8 cellular contexts compared by ENCODE assay signal in genomic region chr4:3949916-3950315, GRCh38.
DNase-seq lines count a peak whose midpoint lies in the region; ATAC-seq and TF ChIP-seq lines count a peak whose summit lies in the region.
"Not testable (repeated sequence)": the region's sequence is repeated elsewhere in the genome, so short reads cannot be mapped to it uniquely, and the experiment has no call there.

No MANE protein-coding gene starts in this region.

- peaks cover 13% of the 10 kb centered on the region for H3K4me1 Mint-ChIP-seq in activated CD8-positive, alpha-beta T cell treated with anti-CD3 and anti-CD28 coated beads, Interleukin-2, amount 10 ng/mL, durations not matched to agents 7 days and 5 days (ENCODE audit: low read depth)
- not testable (repeated sequence) for H3K4me1 Mint-ChIP-seq in nephron progenitor cell

- H3K27me3 Mint-ChIP-seq in activated CD8-positive, alpha-beta T cell treated with anti-CD3 and anti-CD28 coated beads, Interleukin-2, amount 10 ng/mL, durations not matched to agents 7 days and 5 days (ENCODE audit: low read depth); nephron progenitor cell (ENCODE audit: low read depth, poor library complexity): not testable (repeated sequence)

- H3K79me2 ChIP-seq in PC-9 (ENCODE audit: low read depth), result not testable (repeated sequence)

- not testable (repeated sequence) for H3K4me2 ChIP-seq in PC-9

- POLR2A ChIA-PET in PC-9 (lab: Charles Lee; ENCODE audit: unreplicated experiment); activated CD8-positive, alpha-beta T cell treated with anti-CD3 and anti-CD28 coated beads, Interleukin-2, amount 10 ng/mL, durations not matched to agents 7 days and 5 days (lab: Charles Lee): not testable (repeated sequence)

- H2AFZ ChIP-seq in PC-9, result not testable (repeated sequence)

- peaks cover 26% of the 10 kb centered on the region for H3K4me1 ChIP-seq in PC-9 (replicated peaks; ENCODE audit: insufficient read depth)
- H3K4me1 ChIP-seq in upper lobe of right lung, result not testable (repeated sequence)

- not testable (repeated sequence) for ATAC-seq in activated CD8-positive, alpha-beta T cell treated with anti-CD3 and anti-CD28 coated beads, Interleukin-2, amount 10 ng/mL, durations not matched to agents 7 days and 5 days; left ventricle myocardium superior; upper lobe of right lung

- not testable (repeated sequence) for H3K27ac ChIP-seq in PC-9, dorsolateral prefrontal cortex, upper lobe of right lung

- not testable (repeated sequence) for H3K4me3 Mint-ChIP-seq in activated CD8-positive, alpha-beta T cell treated with anti-CD3 and anti-CD28 coated beads, Interleukin-2, amount 10 ng/mL, durations not matched to agents 7 days and 5 days; nephron progenitor cell

- H3K27me3 ChIP-seq in PC-9 (ENCODE audit: insufficient read depth, low read depth); dorsolateral prefrontal cortex; upper lobe of right lung: not testable (repeated sequence)

- H3K9me2 ChIP-seq in PC-9 (ENCODE audit: insufficient read depth), result not testable (repeated sequence)

- CTCF ChIA-PET in PC-9 (lab: Charles Lee); activated CD8-positive, alpha-beta T cell treated with anti-CD3 and anti-CD28 coated beads, Interleukin-2, amount 10 ng/mL, durations not matched to agents 7 days and 5 days (lab: Charles Lee): not testable (repeated sequence)

- not testable (repeated sequence) for H3K9me3 Mint-ChIP-seq in activated CD8-positive, alpha-beta T cell treated with anti-CD3 and anti-CD28 coated beads, Interleukin-2, amount 10 ng/mL, durations not matched to agents 7 days and 5 days (ENCODE audit: insufficient read depth); nephron progenitor cell

- H3K36me3 ChIP-seq in PC-9 (ENCODE audit: low read depth); upper lobe of right lung: not testable (repeated sequence)

- not testable (repeated sequence) for H3K4me3 ChIP-seq in PC-9, dorsolateral prefrontal cortex, upper lobe of right lung

- H3K9me3 ChIP-seq in PC-9 (ENCODE audit: insufficient read depth, low read depth); upper lobe of right lung: not testable (repeated sequence)

- H3K36me3 Mint-ChIP-seq in activated CD8-positive, alpha-beta T cell treated with anti-CD3 and anti-CD28 coated beads, Interleukin-2, amount 10 ng/mL, durations not matched to agents 7 days and 5 days (ENCODE audit: low read depth); nephron progenitor cell (ENCODE audit: low read depth): not testable (repeated sequence)

- not testable (repeated sequence) for BruUV-seq in PC-9 (replicated peaks; lab: Mats Ljungman, UMichigan)

- peak; percentile 57 for TF ChIP-seq CTCF in PC-9 (conservative IDR thresholded peaks at IDR 0.05)
- peak in 47 of 56 donors; percentile 12 to 50 (median 33) for TF ChIP-seq CTCF in dorsolateral prefrontal cortex (IDR thresholded peaks at IDR 0.05 in 54 of 56, conservative IDR thresholded peaks at IDR 0.05 in 2 of 56; ENCODE audit: low read depth in 1 of 56, partially characterized antibody in 56 of 56)
- peak; percentile 37 for TF ChIP-seq CTCF in nephron progenitor cell (IDR thresholded peaks at IDR 0.05)
- TF ChIP-seq CTCF in upper lobe of right lung (IDR thresholded peaks at IDR 0.05), result peak; percentile 53

- H4K20me1 ChIP-seq in PC-9 (ENCODE audit: insufficient read depth), result not testable (repeated sequence)

- peaks cover 11% of the 10 kb centered on the region; the same call in 1 of the 2 replicates for H3F3A ChIP-seq in PC-9 (ENCODE audit: insufficient read depth, low read depth)

- not testable (repeated sequence) for H3K27ac Mint-ChIP-seq in activated CD8-positive, alpha-beta T cell treated with anti-CD3 and anti-CD28 coated beads, Interleukin-2, amount 10 ng/mL, durations not matched to agents 7 days and 5 days; nephron progenitor cell

- DNase-seq in EH (ENCODE audit: low read depth), result peak; percentile 61
- DNase-seq in HuH-7.5 (ENCODE audit: low spot score), result peak; percentile 42
- DNase-seq in PC-9, result peak in 1 of 2 experiments; percentile 43
- peak; percentile 36 for DNase-seq in activated CD8-positive, alpha-beta T cell treated with anti-CD3 and anti-CD28 coated beads, Interleukin-2, amount 10 ng/mL, durations not matched to agents 7 days and 5 days
- peak in 1 of 10 donors; percentile 12 for DNase-seq in dorsolateral prefrontal cortex
- DNase-seq in left ventricle myocardium superior, result peak; percentile 64
- DNase-seq in nephron progenitor cell, result peak; percentile 68
- peak; percentile 75 for DNase-seq in upper lobe of right lung

- intact Hi-C loops in PC-9 (cut with micrococcal nuclease; ENCODE audit: unreplicated experiment); dorsolateral prefrontal cortex (cut with DNase I); left ventricle myocardium superior (cut with micrococcal nuclease); upper lobe of right lung (cut with DNase I): not testable (repeated sequence)
